10 cellular contexts compared by ENCODE assay signal in the genomic region with DNA sequence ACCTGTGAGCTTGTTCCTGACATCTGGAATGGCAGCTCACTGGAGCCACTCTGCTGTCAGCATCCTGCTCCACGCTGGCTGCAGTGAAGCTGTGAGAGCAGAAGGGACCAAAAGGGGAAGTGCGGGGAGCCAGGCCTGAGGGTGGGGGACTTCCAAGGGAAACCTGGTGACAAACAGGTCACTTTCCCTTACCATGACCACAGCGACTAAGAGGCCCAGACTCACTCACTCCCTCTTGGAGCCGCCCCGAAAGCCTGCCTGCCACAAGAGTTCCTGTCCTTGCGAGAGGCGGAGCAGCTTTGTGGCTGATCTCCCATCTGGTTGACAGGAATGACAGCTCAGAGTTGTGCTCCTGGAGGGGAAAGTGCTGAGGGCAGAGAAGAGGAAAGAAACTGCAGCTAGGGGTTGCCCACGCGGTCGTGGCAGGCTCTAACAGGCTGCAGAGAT.
A peak's percentile ranks its signal among the peaks of the same experiment; 100 is the strongest.
DNase-seq lines count a peak whose midpoint lies in the region; ATAC-seq and TF ChIP-seq lines count a peak whose summit lies in the region.
"Had no signal": no experiment of that assay in that cellular context is flagged by ENCODE, and none has a peak within 500 bp of the region (broad histone marks: within the 10 kb centered on the region; RNA-seq: fewer than 3 reads in every experiment).

No MANE protein-coding gene starts in this region.

- no peak for TF ChIP-seq CTCF in AG10803 (conservative IDR thresholded peaks at IDR 0.05; ENCODE audit: low read length)
- TF ChIP-seq CTCF in breast epithelium (IDR thresholded peaks at IDR 0.05) = no peak
- TF ChIP-seq CTCF in adrenal gland (IDR thresholded peaks at IDR 0.05) = no peak

- no peaks in the 10 kb centered on the region for H3K36me3 ChIP-seq in breast epithelium
- H3K36me3 ChIP-seq in adrenal gland (replicated peaks in 1 of 2) = no peaks in the 10 kb centered on the region

- DNase-seq in AG10803 (ENCODE audit: low read depth) (peak; percentile 1), NOMO-1 treated with DMSO at 0.1 percent for 48 hours (lab: John Stamatoyannopoulos, UW; ENCODE audit: unreplicated experiment) (peak; percentile 41), dedifferentiated amniotic fluid mesenchymal stem cell (ENCODE audit: extremely low spot score) (no peak), T-helper 1 cell (no peak), breast epithelium (ENCODE audit: low spot score in 2 of 2) (no peak), adrenal gland (no peak)
- DNase-seq: activated naive CD8-positive, alpha-beta T cell treated with anti-CD3 and anti-CD28 coated beads, Interleukin-2, amount 10 ng/mL, durations not matched to agents 7 days and 5 days; NCI-H510A had no signal

- WGBS in adrenal gland, 4 donors = 51 to 66% (median 56%) methylated on average over 8 to 10 of the region's 10 CpGs

- H3K4me3 ChIP-seq in AG10803 (ENCODE audit: low read length) (no peak overlapping the region), breast epithelium (no peak overlapping the region), adrenal gland (no peak overlapping the region)

- H3K4me1 ChIP-seq in breast epithelium (no peaks in the 10 kb centered on the region), adrenal gland (replicated peaks in 1 of 2) (no peaks in the 10 kb centered on the region)

- H3K9me3 ChIP-seq in breast epithelium (no peaks in the 10 kb centered on the region), adrenal gland (replicated peaks in 1 of 3) (no peaks in the 10 kb centered on the region)

- TF ChIP-seq POLR2A in breast epithelium (IDR thresholded peaks at IDR 0.05) (no peak), adrenal gland (IDR thresholded peaks at IDR 0.05) (no peak)

- peak; percentile 91 for ATAC-seq in GM18873 (IDR thresholded peaks at IDR 0.05; ENCODE audit: low FRiP score, unreplicated experiment)
- ATAC-seq in HG02840 (IDR thresholded peaks at IDR 0.05; ENCODE audit: low FRiP score, unreplicated experiment) = peak; percentile 94

- H3K27ac ChIP-seq in breast epithelium = no peak overlapping the region
- H3K27ac ChIP-seq in adrenal gland = no peak overlapping the region

- intact Hi-C loops in breast epithelium (cut with DNase I; ENCODE audit: low total_unique reads) (no loop called here), adrenal gland (cut with DNase I) (no loop called here)

- H3K27me3 ChIP-seq in breast epithelium (no peaks in the 10 kb centered on the region), adrenal gland (no peaks in the 10 kb centered on the region)

Comparison
In these comparisons a context has a peak if more than half of its experiments do, and no peak if none do; other contexts are left out.
1. DNase-seq: peak in AG10803 (single experiment) and NOMO-1 treated with DMSO at 0.1 percent for 48 hours (single experiment); none in dedifferentiated amniotic fluid mesenchymal stem cell (single experiment), T-helper 1 cell (0 of 5), breast epithelium (0 of 2) and adrenal gland (0 of 7).